In genomic region chr1:200258447-200259375, GRCh38 we compare ENCODE assay signal across 7 cellular contexts.
DNase-seq lines count a peak whose midpoint lies in the region; ATAC-seq and TF ChIP-seq lines count a peak whose summit lies in the region.

No MANE protein-coding gene starts in this region.

- CTCF ChIA-PET in GM10248 (lab: Yijun Ruan, JAX) (interaction anchor here (0.7 to 2.8 kb wide), 6 partner anchors 13 to 43 kb away, joined by 3 to 12 read pairs (median 4); no protein-coding TSS in a partner anchor), PC-9 (lab: Charles Lee) (no interaction called here)

- no peaks in the 10 kb centered on the region for H3K79me2 ChIP-seq in PC-9 (ENCODE audit: low read depth)

- no peaks in the 10 kb centered on the region for H3K4me1 ChIP-seq in PC-9 (replicated peaks; ENCODE audit: insufficient read depth)

- H3K4me3 ChIP-seq in H7 (ENCODE audit: insufficient read depth, low read depth, low read length) (no peak overlapping the region), PC-9 (no peak overlapping the region), fibroblast of mammary gland (ENCODE audit: control insufficient read depth, low read depth, low read length) (no peak overlapping the region)

- no peak for ATAC-seq in HG03571 (IDR thresholded peaks at IDR 0.05; ENCODE audit: unreplicated experiment)
- no peak for ATAC-seq in GM21381 (IDR thresholded peaks at IDR 0.05; ENCODE audit: unreplicated experiment)

- H3K36me3 ChIP-seq in H7 (replicated peaks; ENCODE audit: control insufficient read depth, insufficient read depth, low read length) (no peaks in the 10 kb centered on the region), PC-9 (ENCODE audit: low read depth) (no peaks in the 10 kb centered on the region)

- BruUV-seq in PC-9 (replicated peaks; lab: Mats Ljungman, UMichigan) = no TSS peak

- no peaks in the 10 kb centered on the region for H4K20me1 ChIP-seq in PC-9 (ENCODE audit: insufficient read depth)

- no peaks in the 10 kb centered on the region for H3K9me2 ChIP-seq in PC-9 (ENCODE audit: insufficient read depth)

- intact Hi-C loops in PC-9 (cut with micrococcal nuclease; ENCODE audit: unreplicated experiment) = no loop called here

- H3K27me3 ChIP-seq in H7 (ENCODE audit: control insufficient read depth, insufficient read depth, low read length) (no peaks in the 10 kb centered on the region), PC-9 (ENCODE audit: insufficient read depth, low read depth) (no peaks in the 10 kb centered on the region)

- POLR2A ChIA-PET in GM10248 (lab: Yijun Ruan, JAX) (no interaction called here), PC-9 (lab: Charles Lee; ENCODE audit: unreplicated experiment) (no interaction called here)

- no peaks in the 10 kb centered on the region for H3K9me3 ChIP-seq in PC-9 (ENCODE audit: insufficient read depth, low read depth)

- H3K4me2 ChIP-seq in PC-9 = no peak overlapping the region

- TF ChIP-seq CTCF in GM10248 (IDR thresholded peaks at IDR 0.05; ENCODE audit: control extremely low read depth, extremely low read depth, low read depth, missing control alignments) (peak; percentile 33), PC-9 (conservative IDR thresholded peaks at IDR 0.05) (peak; percentile 73), fibroblast of mammary gland (conservative IDR thresholded peaks at IDR 0.05; ENCODE audit: control insufficient read depth, insufficient read depth, low read depth, low read length) (peak; percentile 60)

- DNase-seq in GM10248 (ENCODE audit: extremely low spot score) = peak; percentile 37
- peak; percentile 27 for DNase-seq in H7
- peak; percentile 7 to 49 for DNase-seq in PC-9
- DNase-seq in fibroblast of mammary gland (ENCODE audit: low read depth) = peak; percentile 33
- DNase-seq in OCI-M2 (lab: John Stamatoyannopoulos, UW; ENCODE audit: unreplicated experiment) = no peak

- no peaks in the 10 kb centered on the region for H3F3A ChIP-seq in PC-9 (ENCODE audit: insufficient read depth, low read depth)

- no peak overlapping the region for H3K27ac ChIP-seq in PC-9

- H2AFZ ChIP-seq in PC-9 = 0 out of 2 replicates have a peak overlapping the region, but pooled peaks have one; percentile 15
